ENCODE assay signal across 7 cellular contexts in genomic region chr17:51165680-51166197, GRCh38. TPM values are rescaled to one million over a fixed set of nuclear protein-coding genes. Genes with fewer than 3 reads are reported as not detected.
DNase-seq lines count a peak whose midpoint lies in the region; TF ChIP-seq lines count a peak whose summit lies in the region.

No MANE protein-coding gene starts in this region.

- H3K36me3 ChIP-seq in ES-I3 (ENCODE audit: insufficient read depth, low read length) (peaks cover 35% of the 10 kb centered on the region), Peyer's patch (peaks cover 0 to 21% (median 0%) of the 10 kb centered on the region in 3 donors), colonic mucosa (no peaks in the 10 kb centered on the region), mesodermal cell (ENCODE audit: control insufficient read depth, insufficient read depth, low read length) (peaks cover 60% of the 10 kb centered on the region), vagina (peaks cover 0 to 39% of the 10 kb centered on the region in 2 donors)

- TF ChIP-seq CTCF in HFF-Myc (IDR thresholded peaks at IDR 0.05; ENCODE audit: low read depth, low read length, missing control alignments) (no peak), Peyer's patch (IDR thresholded peaks at IDR 0.05) (no peak), colonic mucosa (IDR thresholded peaks at IDR 0.05) (no peak), vagina (IDR thresholded peaks at IDR 0.05) (no peak), GM13976 (IDR thresholded peaks at IDR 0.05; ENCODE audit: borderline replicate concordance, control extremely low read depth, extremely low read depth, insufficient read depth, missing control alignments) (no peak)

- H3K4me3 ChIP-seq in HFF-Myc (replicated peaks; ENCODE audit: low read depth, low read length) (peak overlapping the region; percentile 95), Peyer's patch (peak overlapping the region; percentile 82 to 95 (median 90)), colonic mucosa (peak overlapping the region; percentile 61), mesodermal cell (ENCODE audit: extremely low read depth, insufficient read depth, low read length, poor library complexity, severe bottlenecking) (peak overlapping the region; percentile 79), vagina (peak overlapping the region; percentile 70 to 87)

- 1 to 7% methylated on average over 16 to 21 of the region's 21 CpGs for WGBS in mesodermal cell (ENCODE audit: insufficient coverage in 2 of 2), 2 experiments

- in situ Hi-C loops in GM13976 (cut with MboI; ENCODE audit: low sequenced_read_pairs, unreplicated experiment) = no loop called here

- H3K9me3 ChIP-seq in ES-I3 (ENCODE audit: control insufficient read depth, insufficient read depth, low read length) = no peaks in the 10 kb centered on the region
- no peaks in the 10 kb centered on the region for H3K9me3 ChIP-seq in Peyer's patch
- H3K9me3 ChIP-seq in colonic mucosa = no peaks in the 10 kb centered on the region
- no peaks in the 10 kb centered on the region for H3K9me3 ChIP-seq in mesodermal cell (ENCODE audit: control insufficient read depth, low read length)
- no peaks in the 10 kb centered on the region for H3K9me3 ChIP-seq in vagina

- DNase-seq in HFF-Myc (ENCODE audit: extremely low read depth, low read depth) (no peak), Peyer's patch (peak in 1 of 3 donors; percentile 18), colonic mucosa (no peak), vagina (ENCODE audit: extremely low spot score in 2 of 2) (peak in 1 of 2 donors; percentile 86), GM13976 (ENCODE audit: low spot score) (no peak)

- peak overlapping the region; percentile 99 for H3K9ac ChIP-seq in ES-I3 (ENCODE audit: low read depth, low read length)
- peak overlapping the region; percentile 98 to 100 for H3K9ac ChIP-seq in colonic mucosa (ENCODE audit: low read depth in 2 of 2, low read length in 2 of 2)

- H3K4me1 ChIP-seq in ES-I3 (ENCODE audit: insufficient read depth, low read length) = no peaks in the 10 kb centered on the region
- peaks cover 0 to 21% (median 9%) of the 10 kb centered on the region in 4 donors for H3K4me1 ChIP-seq in Peyer's patch
- no peaks in the 10 kb centered on the region for H3K4me1 ChIP-seq in colonic mucosa
- no peaks in the 10 kb centered on the region for H3K4me1 ChIP-seq in mesodermal cell (ENCODE audit: control insufficient read depth, insufficient read depth, low read length, poor library complexity, severe bottlenecking)
- peaks cover 22% of the 10 kb centered on the region for H3K4me1 ChIP-seq in vagina

- H3K27ac ChIP-seq in Peyer's patch (peak overlapping the region; percentile 92 to 99 (median 95)), colonic mucosa (peak overlapping the region; percentile 76), mesodermal cell (ENCODE audit: low read depth, low read length, severe bottlenecking) (peak overlapping the region; percentile 57), vagina (peak overlapping the region; percentile 89)

- intact Hi-C loops in colonic mucosa (cut with DNase I) = no loop called here
- intact Hi-C loops in vagina (cut with DNase I) = no loop called here

- no peaks in the 10 kb centered on the region for H3K27me3 ChIP-seq in Peyer's patch
- no peaks in the 10 kb centered on the region for H3K27me3 ChIP-seq in colonic mucosa
- H3K27me3 ChIP-seq in vagina = no peaks in the 10 kb centered on the region

- peak in 1 of 2 donors; percentile 86 for TF ChIP-seq POLR2A in Peyer's patch (IDR thresholded peaks at IDR 0.05)
- TF ChIP-seq POLR2A in vagina (IDR thresholded peaks at IDR 0.05) = no peak

RNA-seq across cellular contexts. Expression of gene NME2, which starts 0.5 kb away (rescaled TPM):
- 100 to 1,000 TPM; 143 to 276 (median 160) TPM for total RNA-seq in Peyer's patch
- 100 to 1,000 TPM; 428 to 708 TPM for total RNA-seq in colonic mucosa
- 536 TPM for polyA plus RNA-seq in mesodermal cell (2013, experiment 1 of 2)
- polyA plus RNA-seq in mesodermal cell (2013, experiment 2 of 2) = 460 TPM
- total RNA-seq in vagina = 468 TPM

RNA-seq across cellular contexts. Expression of gene NME1, which starts 12.4 kb away (rescaled TPM):
- total RNA-seq in Peyer's patch (10 to 100 TPM in 2 of 4 donors, 1 to 10 TPM in 2; 6.3 to 37.1 (median 12.0) TPM), colonic mucosa (100 to 1,000 TPM in 1 of 2 donors, 10 to 100 TPM in 1; 37.1 to 168 TPM), vagina (50.8 TPM)
- polyA plus RNA-seq in mesodermal cell (2013, experiment 1 of 2) = 161 TPM
- polyA plus RNA-seq in mesodermal cell (2013, experiment 2 of 2) = 138 TPM

RNA-seq across cellular contexts. Expression of gene SPAG9, which starts 45.1 kb away (rescaled TPM):
- 100 to 1,000 TPM; 104 to 149 (median 132) TPM for total RNA-seq in Peyer's patch
- 10 to 100 TPM; 46.0 to 67.0 TPM for total RNA-seq in colonic mucosa
- 69.2 TPM for polyA plus RNA-seq in mesodermal cell (2013, experiment 1 of 2)
- 78.5 TPM for polyA plus RNA-seq in mesodermal cell (2013, experiment 2 of 2)
- 92.6 TPM for total RNA-seq in vagina
